20 cellular contexts compared by ENCODE assay signal in genomic region chr12:97112161-97112560, GRCh38.
"Had no signal": no experiment of that assay in that cellular context is flagged by ENCODE, and none has a peak within 500 bp of the region (broad histone marks: within the 10 kb centered on the region; RNA-seq: fewer than 3 reads in every experiment).

No MANE protein-coding gene starts in this region.

- DNase-seq: activated B cell treated with CpG ODN at 0.5 μM for 24 hours; activated CD4-positive, alpha-beta T cell treated with anti-CD3 and anti-CD28 coated beads for 36 hours; activated CD4-positive, alpha-beta T cell treated with anti-CD3 and anti-CD28 coated beads, Interleukin-2, amount 50 U/mL, for 4 hours; activated CD8-positive, alpha-beta memory T cell treated with anti-CD3 and anti-CD28 coated beads, Interleukin-2, amount 50 U/mL, for 48 hours; activated naive CD4-positive, alpha-beta T cell treated with Interleukin-2 at 50 U/mL for 16 hours; activated naive CD8-positive, alpha-beta T cell treated with anti-CD3 and anti-CD28 coated beads for 36 hours; activated T-cell treated with anti-CD3 and anti-CD28 coated beads, Interleukin-2, amount 50 U/mL, for 4 hours; cerebellar nuclear complex; cortex of kidney; heart right ventricle; left ventricle myocardium inferior; midbrain; natural killer cell; nucleus accumbens; sigmoid colon; stimulated activated CD4-positive, alpha-beta T cell treated with anti-CD3 and anti-CD28 coated beads, Interleukin-2, amount 100 ng/mL, for 48 hours; stimulated activated CD8-positive, alpha-beta memory T cell treated with anti-CD3 and anti-CD28 coated beads, Interleukin-4, amount 100 ng/mL, for 48 hours; stimulated activated naive B cell treated with anti-CD40 and anti-IgM and Interleukin-4, amounts not matched to agents 10 μg/mL and 1 μg/mL and 100 μg/mL, for 72 hours; T-helper 9 cell; transverse colon had no signal
